In genomic region chr17:17890773-17891759, GRCh38 we compare ENCODE assay signal across 9 cellular contexts. TPM values are rescaled to one million over a fixed set of nuclear protein-coding genes. Genes with fewer than 3 reads are reported as not detected.
DNase-seq lines count a peak whose midpoint lies in the region; ATAC-seq, FAIRE-seq and TF ChIP-seq lines count a peak whose summit lies in the region.
"Had no signal": no experiment of that assay in that cellular context is flagged by ENCODE, and none has a peak within 500 bp of the region (broad histone marks: within the 10 kb centered on the region; RNA-seq: fewer than 3 reads in every experiment).

No MANE protein-coding gene starts in this region.

- TF ChIP-seq EP300 in H1 (IDR thresholded peaks at IDR 0.05; ENCODE audit: borderline replicate concordance in 1 of 2, low read depth in 2 of 2, low read length in 2 of 2) = no peak

- no peak overlapping the region for H2BK12ac ChIP-seq in H1 (ENCODE audit: low read depth, low read length)

- H2AK5ac ChIP-seq in H1 (ENCODE audit: low read depth, low read length) = no peak overlapping the region

- no peaks in the 10 kb centered on the region for H4K20me1 ChIP-seq in H1 (replicated peaks in 1 of 2; ENCODE audit: control insufficient read depth in 1 of 2, insufficient read depth in 2 of 2, low read length in 2 of 2)

- H2AFZ ChIP-seq in H1 (ENCODE audit: low read length) = no peak overlapping the region

- H2BK15ac ChIP-seq in H1 (ENCODE audit: low read length) = 0 out of 2 replicates have a peak overlapping the region, but pooled peaks have one; percentile 21

- peaks cover 4% of the 10 kb centered on the region for H3K4me1 Mint-ChIP-seq in activated CD4-positive, alpha-beta T cell treated with anti-CD3 and anti-CD28 coated beads, Interleukin-2, amount 10 ng/mL, durations not matched to agents 24 days and 14 days
- peaks cover 7 to 26% (median 20%) of the 10 kb centered on the region in 4 donors for H3K4me1 Mint-ChIP-seq in naive thymus-derived CD8-positive, alpha-beta T cell

- no peaks in the 10 kb centered on the region for H3K27me3 Mint-ChIP-seq in activated CD4-positive, alpha-beta T cell treated with anti-CD3 and anti-CD28 coated beads, Interleukin-2, amount 10 ng/mL, durations not matched to agents 24 days and 14 days
- no peaks in the 10 kb centered on the region for H3K27me3 Mint-ChIP-seq in naive thymus-derived CD8-positive, alpha-beta T cell
- H3K27me3 Mint-ChIP-seq: dendritic cell treated with granulocyte-macrophage colony-stimulating factor and Interleukin-4, amounts not matched to agents 40 ng/mL and 50 ng/mL, for 4 days had no signal

- no peak overlapping the region for H3K9ac ChIP-seq in H1 (replicated peaks in 1 of 4; ENCODE audit: extremely low read depth in 1 of 4, low read depth in 3 of 4, low read length in 3 of 4)

- no peak overlapping the region for H3K18ac ChIP-seq in H1 (ENCODE audit: extremely low read depth, low read length)

- TF ChIP-seq POLR2A in H1 (IDR thresholded peaks at IDR 0.05; ENCODE audit: control extremely low read depth in 1 of 2, low read depth in 2 of 2, low read length in 2 of 2) = no peak

- H2BK20ac ChIP-seq in H1 (ENCODE audit: low read length) = no peak overlapping the region

- peak overlapping the region; percentile 23 for H4K8ac ChIP-seq in H1 (ENCODE audit: extremely low read depth, insufficient read depth, low read length)

- no peak overlapping the region for H3K14ac ChIP-seq in H1 (ENCODE audit: insufficient read length)

- H4K91ac ChIP-seq in H1 (replicated peaks; ENCODE audit: insufficient read length, low read length) = no peak overlapping the region

- H3K27ac Mint-ChIP-seq in activated CD4-positive, alpha-beta T cell treated with anti-CD3 and anti-CD28 coated beads, Interleukin-2, amount 10 ng/mL, durations not matched to agents 24 days and 14 days = no peak overlapping the region
- H3K27ac Mint-ChIP-seq in naive thymus-derived CD8-positive, alpha-beta T cell = peak overlapping the region in 8 of 10 donors; percentile 2 to 91 (median 55)
- H3K27ac Mint-ChIP-seq: dendritic cell treated with granulocyte-macrophage colony-stimulating factor and Interleukin-4, amounts not matched to agents 40 ng/mL and 50 ng/mL, for 4 days had no signal

- H3K4me1 ChIP-seq in H1 (replicated peaks in 1 of 4; ENCODE audit: control insufficient read depth in 3 of 4, insufficient read depth in 4 of 4, low read length in 3 of 4) = peaks cover 3 to 6% (median 4%) of the 10 kb centered on the region in 4 experiments

- 85% methylated on average over 5 of the region's 5 CpGs; no CpG with 5 or more reads in 1 of the 2 experiments for WGBS in H1 (ENCODE audit: extremely low coverage in 1 of 2, insufficient coverage in 1 of 2, insufficient read length in 1 of 2, insufficient replicate concordance in 2 of 2, low coverage in 1 of 2, low lambda C conversion rate in 2 of 2, missing lambda C conversion rate in 1 of 2), 2 experiments

- H3K36me3 Mint-ChIP-seq in activated CD4-positive, alpha-beta T cell treated with anti-CD3 and anti-CD28 coated beads, Interleukin-2, amount 10 ng/mL, durations not matched to agents 24 days and 14 days (ENCODE audit: low read depth) = peaks cover 6% of the 10 kb centered on the region
- peaks cover 0 to 55% (median 14%) of the 10 kb centered on the region in 3 donors for H3K36me3 Mint-ChIP-seq in naive thymus-derived CD8-positive, alpha-beta T cell

- no peaks in the 10 kb centered on the region for H3K79me1 ChIP-seq in H1 (ENCODE audit: low read depth, low read length)

- H2BK120ac ChIP-seq in H1 (replicated peaks; ENCODE audit: low read depth, low read length) = no peak overlapping the region

- no peak overlapping the region for H3K4me3 Mint-ChIP-seq in activated CD4-positive, alpha-beta T cell treated with anti-CD3 and anti-CD28 coated beads, Interleukin-2, amount 10 ng/mL, durations not matched to agents 24 days and 14 days
- H3K4me3 Mint-ChIP-seq in naive thymus-derived CD8-positive, alpha-beta T cell = peak overlapping the region in 1 of 10 donors; percentile 4
- H3K4me3 Mint-ChIP-seq: dendritic cell treated with granulocyte-macrophage colony-stimulating factor and Interleukin-4, amounts not matched to agents 40 ng/mL and 50 ng/mL, for 4 days had no signal

- no peaks in the 10 kb centered on the region for H3K9me3 Mint-ChIP-seq in activated CD4-positive, alpha-beta T cell treated with anti-CD3 and anti-CD28 coated beads, Interleukin-2, amount 10 ng/mL, durations not matched to agents 24 days and 14 days
- H3K9me3 Mint-ChIP-seq in naive thymus-derived CD8-positive, alpha-beta T cell = no peaks in the 10 kb centered on the region
- H3K9me3 Mint-ChIP-seq: dendritic cell treated with granulocyte-macrophage colony-stimulating factor and Interleukin-4, amounts not matched to agents 40 ng/mL and 50 ng/mL, for 4 days had no signal

- POLR2A ChIA-PET in H1 (lab: Charles Lee; ENCODE audit: partially characterized antibody) = interaction anchor here (0.9 to 1.2 kb wide), 3 partner anchors 18 to 53 kb away, joined by 3 to 5 read pairs (median 3); no protein-coding TSS in a partner anchor
- POLR2A ChIA-PET in naive thymus-derived CD8-positive, alpha-beta T cell (lab: Charles Lee) = interaction anchor here (1.0 kb wide), 2 partner anchors 81 to 142 kb away, joined by 3 read pairs; partner anchors contain the start of genes DRC3 and TOM1L2

- H3K4me2 ChIP-seq in H1 (ENCODE audit: insufficient read depth in 1 of 2, low read depth in 2 of 2, low read length in 2 of 2) = no peak overlapping the region

- ATAC-seq in naive thymus-derived CD8-positive, alpha-beta T cell = peak; percentile 79 to 90
- ATAC-seq in HG03521 (IDR thresholded peaks at IDR 0.05; ENCODE audit: unreplicated experiment) = no peak
- ATAC-seq in HG03378 (IDR thresholded peaks at IDR 0.05; ENCODE audit: unreplicated experiment) = no peak

- H3K4me3 ChIP-seq in H1 (ENCODE audit: extremely low read depth in 1 of 4, insufficient read depth in 2 of 4, low read depth in 3 of 4, low read length in 4 of 4) = no peak overlapping the region

- peak; percentile 87 to 92 for TF ChIP-seq RAD21 in H1 (IDR thresholded peaks at IDR 0.05 in 1 of 2, conservative IDR thresholded peaks at IDR 0.05 in 1 of 2; ENCODE audit: low read depth in 2 of 2, low read length in 2 of 2)

- H3K36me3 ChIP-seq in H1 (ENCODE audit: control insufficient read depth in 2 of 4, insufficient read depth in 4 of 4, low read length in 3 of 4) = no peaks in the 10 kb centered on the region

- no peaks in the 10 kb centered on the region for H3K27me3 ChIP-seq in H1 (replicated peaks in 1 of 4; ENCODE audit: control insufficient read depth in 3 of 4, extremely low read depth in 1 of 4, insufficient read depth in 3 of 4, low read length in 3 of 4)

- no peak overlapping the region for H4K5ac ChIP-seq in H1 (ENCODE audit: insufficient read length, low read depth, low read length)

- no peak overlapping the region for H3K23ac ChIP-seq in H1 (ENCODE audit: insufficient read length)

- no peaks in the 10 kb centered on the region for H3K9me3 ChIP-seq in H1 (ENCODE audit: insufficient read depth in 2 of 2, low read depth in 1 of 2, low read length in 1 of 2)

- H3K79me2 ChIP-seq in H1 (ENCODE audit: control insufficient read depth in 1 of 2, insufficient read depth in 2 of 2, low read length in 2 of 2) = no peaks in the 10 kb centered on the region

- intact Hi-C loops in activated CD4-positive, alpha-beta T cell treated with anti-CD3 and anti-CD28 coated beads, Interleukin-2, amount 10 ng/mL, durations not matched to agents 24 days and 14 days (cut with micrococcal nuclease) = loop anchor here (1.0 kb wide), 1 partner anchor 142 kb away; no protein-coding TSS in a partner anchor

- no peak overlapping the region for H3K27ac ChIP-seq in H1 (ENCODE audit: low read depth, low read length)

- no peak overlapping the region for H3K4ac ChIP-seq in H1 (replicated peaks; ENCODE audit: insufficient read length, low read depth, low read length)

- DNase-seq in NCI-H345 (lab: John Stamatoyannopoulos, UW) = peak; percentile 27
- DNase-seq in NCI-H345 treated with DMSO at 0.1 percent for 48 hours (lab: John Stamatoyannopoulos, UW; ENCODE audit: unreplicated experiment) = no peak
- DNase-seq in NCI-H2196 (lab: John Stamatoyannopoulos, UW; ENCODE audit: unreplicated experiment) = peak; percentile 41
- DNase-seq in activated CD4-positive, alpha-beta T cell treated with anti-CD3 and anti-CD28 coated beads, Interleukin-2, amount 10 ng/mL, durations not matched to agents 24 days and 14 days = peak; percentile 82
- DNase-seq in H1 (ENCODE audit: low read depth in 1 of 2, low spot score in 2 of 2) = no peak
- peak; percentile 17 to 69 (median 33) for DNase-seq in naive thymus-derived CD8-positive, alpha-beta T cell

- peak; percentile 88 to 94 (median 92) for TF ChIP-seq CTCF in H1 (IDR thresholded peaks at IDR 0.05; ENCODE audit: control extremely low read depth in 1 of 3, insufficient read depth in 1 of 3, low read depth in 1 of 3, low read length in 3 of 3)

- no peak overlapping the region for H3K56ac ChIP-seq in H1 (replicated peaks; ENCODE audit: insufficient read length, low read depth, low read length)

- H3K23me2 ChIP-seq in H1 (ENCODE audit: low read depth, low read length) = no peaks in the 10 kb centered on the region

- CTCF ChIA-PET in H1 (lab: Charles Lee; ENCODE audit: partially characterized antibody) = interaction anchor here (0.6 to 22.5 kb wide), 44 partner anchors 9 to 1609 kb away, joined by 3 to 404 read pairs (median 4); partner anchors contain the start of gene RAI1

- no peak for FAIRE-seq in H1 (lab: Jason Lieb, UNC)

- H2BK5ac ChIP-seq in H1 (ENCODE audit: low read depth, low read length) = no peak overlapping the region

TF ChIP-seq in H1, 55 proteins besides CTCF, POLR2A, EP300 and RAD21 (continues in another document):
- no peak for TF ChIP-seq POU5F1 (IDR thresholded peaks at IDR 0.05; ENCODE audit: low read depth, low read length)

RNA-seq across cellular contexts. Expression of gene SREBF1, which starts 54.3 kb away (rescaled TPM):
- total RNA-seq in activated CD4-positive, alpha-beta T cell treated with anti-CD3 and anti-CD28 coated beads, Interleukin-2, amount 10 ng/mL, durations not matched to agents 24 days and 14 days = 154 and 171 TPM in 2 replicates
- total RNA-seq in H1 (2021; fragmentation: NEBNext Ultra II Directional; extraction: Animal tissue kit (Norgen Biotek cat#: 25700)) = 69.9 and 70.8 TPM in 2 replicates
- 28.6 and 64.6 TPM in 2 replicates for polyA plus RNA-seq in H1 (2011; rRNA removed)
- 34.1 TPM for polyA plus RNA-seq in H1 (2011; cell fraction: cytosol; rRNA removed)
- 270 TPM for polyA plus RNA-seq in H1 (2011; cell fraction: nucleus; rRNA removed)
- polyA plus RNA-seq in H1 (2012, experiment 1 of 2) = 45.2 to 64.7 TPM (median 53.7 TPM) in 4 replicates
- 36.4 TPM for polyA plus RNA-seq in H1 (2012, experiment 2 of 2)
- 88.4 TPM for polyA plus RNA-seq in H1 (2013, experiment 1 of 2)
- 76.5 TPM for polyA plus RNA-seq in H1 (2013, experiment 2 of 2)
- 21.0 and 35.5 TPM in 2 replicates for polyA minus RNA-seq in H1 (2011; rRNA and poly(A)+ RNA removed)
- 60.1 TPM for polyA minus RNA-seq in H1 (2011; cell fraction: cytosol; rRNA and poly(A)+ RNA removed)
- 90.1 TPM for polyA minus RNA-seq in H1 (2011; cell fraction: nucleus; rRNA and poly(A)+ RNA removed)
- 10 to 100 TPM; 40.6 to 43.8 TPM for total RNA-seq in naive thymus-derived CD8-positive, alpha-beta T cell
- polyA plus RNA-seq in naive thymus-derived CD8-positive, alpha-beta T cell = 10 to 100 TPM; 16.3 to 57.0 (median 44.8) TPM

Comparison
In these comparisons a context has a peak if more than half of its experiments do, and no peak if none do; other contexts are left out.
1. DNase-seq: peak in NCI-H345 (single experiment), NCI-H2196 (single experiment), activated CD4-positive, alpha-beta T cell treated with anti-CD3 and anti-CD28 coated beads, Interleukin-2, amount 10 ng/mL, durations not matched to agents 24 days and 14 days (single experiment) and naive thymus-derived CD8-positive, alpha-beta T cell (10 of 10); none in NCI-H345 treated with DMSO at 0.1 percent for 48 hours (single experiment) and H1 (0 of 2).
2. ATAC-seq: peak in naive thymus-derived CD8-positive, alpha-beta T cell (2 of 2); none in HG03521 (single experiment) and HG03378 (single experiment).